2 cellular contexts compared by ENCODE assay signal in the genomic region with DNA sequence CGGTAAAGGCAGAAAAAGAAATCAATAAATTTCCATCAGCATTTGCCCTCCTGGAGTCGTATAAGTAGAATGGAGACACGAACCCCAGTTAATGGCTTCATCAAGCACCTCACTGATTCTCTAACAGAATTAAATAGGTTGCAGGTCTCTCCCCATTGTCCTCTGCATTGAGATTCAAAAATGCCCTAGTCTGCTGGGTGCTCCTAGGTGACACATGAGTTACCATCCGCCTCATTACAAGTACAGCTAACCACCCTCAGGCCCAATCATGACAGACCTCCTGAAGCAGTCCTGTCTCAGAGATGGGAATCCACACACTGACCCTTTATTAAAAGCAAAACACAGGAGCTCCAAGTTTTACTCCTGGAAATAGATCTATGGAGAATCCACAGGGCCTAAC.
TF ChIP-seq lines count a peak whose summit lies in the region.

No MANE protein-coding gene starts in this region.

TF ChIP-seq in GM23338, 12 proteins besides CTCF, POLR2A, EP300 and RAD21:
- TF ChIP-seq ZNF114 (CRISPR knock-in tag; IDR thresholded peaks at IDR 0.05) (no peak), EZH2phosphoT487 (IDR thresholded peaks at IDR 0.05; ENCODE audit: unreplicated experiment) (no peak), STAT1 (IDR thresholded peaks at IDR 0.05; ENCODE audit: unreplicated experiment) (no peak), NANOG (IDR thresholded peaks at IDR 0.05; ENCODE audit: borderline replicate concordance) (no peak), EZH2 (IDR thresholded peaks at IDR 0.05; ENCODE audit: low read depth, unreplicated experiment) (no peak), POLR2AphosphoS5 (IDR thresholded peaks at IDR 0.05; ENCODE audit: low read depth) (no peak)
- TF ChIP-seq, protein P1, sequence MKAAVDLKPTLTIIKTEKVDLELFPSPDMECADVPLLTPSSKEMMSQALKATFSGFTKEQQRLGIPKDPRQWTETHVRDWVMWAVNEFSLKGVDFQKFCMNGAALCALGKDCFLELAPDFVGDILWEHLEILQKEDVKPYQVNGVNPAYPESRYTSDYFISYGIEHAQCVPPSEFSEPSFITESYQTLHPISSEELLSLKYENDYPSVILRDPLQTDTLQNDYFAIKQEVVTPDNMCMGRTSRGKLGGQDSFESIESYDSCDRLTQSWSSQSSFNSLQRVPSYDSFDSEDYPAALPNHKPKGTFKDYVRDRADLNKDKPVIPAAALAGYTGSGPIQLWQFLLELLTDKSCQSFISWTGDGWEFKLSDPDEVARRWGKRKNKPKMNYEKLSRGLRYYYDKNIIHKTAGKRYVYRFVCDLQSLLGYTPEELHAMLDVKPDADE (IDR thresholded peaks at IDR 0.05) = no peak

TF ChIP-seq in H1, 55 proteins besides CTCF, POLR2A, EP300 and RAD21:
- peak; percentile 4 for TF ChIP-seq NANOG (IDR thresholded peaks at IDR 0.05; ENCODE audit: insufficient read depth, low read depth, low read length, poor library complexity, severe bottlenecking)
- TF ChIP-seq TBP (IDR thresholded peaks at IDR 0.05; ENCODE audit: low read depth, low read length) = no peak
